Comparison of ENCODE assay signal across 12 cellular contexts in genomic region chr4:139913398-139913990, GRCh38.
DNase-seq lines count a peak whose midpoint lies in the region; TF ChIP-seq lines count a peak whose summit lies in the region.
"Had no signal": no experiment of that assay in that cellular context is flagged by ENCODE, and none has a peak within 500 bp of the region (broad histone marks: within the 10 kb centered on the region; RNA-seq: fewer than 3 reads in every experiment).

No MANE protein-coding gene starts in this region.

- peak overlapping the region; percentile 54 for H3K4me3 ChIP-seq in SK-N-MC
- H3K4me3 ChIP-seq in fibroblast of the aortic adventitia (ENCODE audit: low read depth, low read length): no peak overlapping the region
- no peak overlapping the region for H3K4me3 ChIP-seq in smooth muscle cell

- peak overlapping the region; percentile 78 for H3K4me2 ChIP-seq in smooth muscle cell

- peaks cover 9% of the 10 kb centered on the region for H3F3A ChIP-seq in smooth muscle cell (ENCODE audit: low read depth)

- H3K4me3 Mint-ChIP-seq in Calu3 (ENCODE audit: low read depth, unreplicated experiment): no peak overlapping the region
- H3K4me3 Mint-ChIP-seq: WTC11 had no signal

- no peaks in the 10 kb centered on the region for H3K27me3 ChIP-seq in smooth muscle cell (ENCODE audit: low read depth)

- intact Hi-C loops in Calu3 (cut with micrococcal nuclease; ENCODE audit: unreplicated experiment): no loop called here

- no peaks in the 10 kb centered on the region for H3K36me3 ChIP-seq in SK-N-MC (ENCODE audit: insufficient read depth, low read length)
- no peaks in the 10 kb centered on the region for H3K36me3 ChIP-seq in smooth muscle cell (ENCODE audit: low read depth)

- H3K9me3 ChIP-seq in SK-N-MC (ENCODE audit: low read depth, low read length) (no peaks in the 10 kb centered on the region), smooth muscle cell (replicated peaks; ENCODE audit: low read depth) (no peaks in the 10 kb centered on the region)

- H3K27ac ChIP-seq in SK-N-MC (peak overlapping the region; percentile 86), smooth muscle cell (ENCODE audit: low read depth) (peak overlapping the region; percentile 64)

- no peaks in the 10 kb centered on the region for H3K27me3 Mint-ChIP-seq in Calu3 (ENCODE audit: unreplicated experiment)

- no peak overlapping the region for H3K27ac Mint-ChIP-seq in Calu3 (ENCODE audit: unreplicated experiment)
- H3K27ac Mint-ChIP-seq: WTC11 had no signal

- H2AFZ ChIP-seq in smooth muscle cell (ENCODE audit: low read depth): no peak overlapping the region

- peaks cover 34% of the 10 kb centered on the region for H4K20me1 ChIP-seq in smooth muscle cell (ENCODE audit: low read depth)

- DNase-seq in NCI-H1105 treated with DMSO at 0.1 percent for 48 hours (lab: John Stamatoyannopoulos, UW) (peak; percentile 55), NCI-H1105 (lab: John Stamatoyannopoulos, UW) (no peak), SK-N-MC (ENCODE audit: low read depth, low spot score) (no peak), fibroblast of the aortic adventitia (ENCODE audit: low read depth) (peak; percentile 56), smooth muscle cell (lab: John Stamatoyannopoulos, UW; ENCODE audit: unreplicated experiment) (no peak), NOMO-1 treated with dmso at 0.1 percent for 144 hours (lab: John Stamatoyannopoulos, UW; ENCODE audit: unreplicated experiment) (no peak), Calu3 (no peak), RKO (ENCODE audit: low spot score) (no peak)
- DNase-seq: activated T-cell treated with anti-CD3 and anti-CD28 coated beads for 4 hours, caudate nucleus, foreskin melanocyte had no signal

- no peaks in the 10 kb centered on the region for H3K36me3 Mint-ChIP-seq in Calu3 (ENCODE audit: insufficient read depth, unreplicated experiment)
- H3K36me3 Mint-ChIP-seq: WTC11 had no signal

- no peaks in the 10 kb centered on the region for H3K9me3 Mint-ChIP-seq in Calu3 (ENCODE audit: low read depth, unreplicated experiment)
- H3K9me3 Mint-ChIP-seq: WTC11 had no signal

- H3K9ac ChIP-seq in SK-N-MC (ENCODE audit: insufficient read length) (peak overlapping the region; percentile 35), smooth muscle cell (ENCODE audit: low read depth) (peak overlapping the region; percentile 15)

- CTCF ChIA-PET in Calu3 (lab: Charles Lee): no interaction called here

- H3K79me2 ChIP-seq in smooth muscle cell (ENCODE audit: low read depth): peaks cover 38% of the 10 kb centered on the region

- no TSS peak for BruUV-seq in Calu3 (replicated peaks; lab: Mats Ljungman, UMichigan)

- H3K4me1 ChIP-seq in smooth muscle cell (ENCODE audit: low read depth): peaks cover 19% of the 10 kb centered on the region

- H3K4me1 Mint-ChIP-seq in Calu3 (ENCODE audit: low read depth, unreplicated experiment): no peaks in the 10 kb centered on the region

- 51% methylated on average over 8 of the region's 8 CpGs for WGBS in smooth muscle cell (ENCODE audit: low lambda C conversion rate)

- TF ChIP-seq CTCF in fibroblast of the aortic adventitia (IDR thresholded peaks at IDR 0.05; ENCODE audit: insufficient read depth, low read length) (no peak), smooth muscle cell (IDR thresholded peaks at IDR 0.05; ENCODE audit: borderline replicate concordance, insufficient read depth, poor library complexity, severe bottlenecking) (no peak), Calu3 (IDR thresholded peaks at IDR 0.05; ENCODE audit: unreplicated experiment) (no peak)

Comparison
In these comparisons a context has a peak if more than half of its experiments do, and no peak if none do; other contexts are left out.
1. DNase-seq: peak in NCI-H1105 treated with DMSO at 0.1 percent for 48 hours (single experiment) and fibroblast of the aortic adventitia (single experiment); none in NCI-H1105 (single experiment), SK-N-MC (single experiment), smooth muscle cell (single experiment), NOMO-1 treated with dmso at 0.1 percent for 144 hours (single experiment), Calu3 (single experiment) and RKO (single experiment).